8 cellular contexts compared by ENCODE assay signal in genomic region chr17:82028246-82028645, GRCh38.
"Had no signal": no experiment of that assay in that cellular context is flagged by ENCODE, and none has a peak within 500 bp of the region (broad histone marks: within the 10 kb centered on the region; RNA-seq: fewer than 3 reads in every experiment).

No MANE protein-coding gene starts in this region.

- H2AFZ ChIP-seq: GM23338 had no signal

- DNase-seq: H9, HCEC 1CT, IMR-90 had no signal

- FAIRE-seq: H1, H54, HTR-8/SVneo, K562 had no signal

- H3K4me2 ChIP-seq: GM23338 had no signal

- H3K4me3 ChIP-seq: GM23338, K562 had no signal
